In genomic region chr11:125110506-125110905, GRCh38 we compare ENCODE assay signal across 10 cellular contexts. TPM values are rescaled to one million over a fixed set of nuclear protein-coding genes. Genes with fewer than 3 reads are reported as not detected.
DNase-seq lines count a peak whose midpoint lies in the region; ATAC-seq and TF ChIP-seq lines count a peak whose summit lies in the region.
"Had no signal": no experiment of that assay in that cellular context is flagged by ENCODE, and none has a peak within 500 bp of the region (broad histone marks: within the 10 kb centered on the region; RNA-seq: fewer than 3 reads in every experiment).

No MANE protein-coding gene starts in this region.

- H3K9ac ChIP-seq in skeletal muscle satellite cell (ENCODE audit: low read depth, low read length), result peak overlapping the region; percentile 85

- H3K4me2 ChIP-seq in skeletal muscle satellite cell (ENCODE audit: low read length), result peak overlapping the region; percentile 86

- no TSS peak for BruUV-seq in Panc1 (replicated peaks; lab: Mats Ljungman, UMichigan)

- H3K27me3 ChIP-seq in Panc1 (ENCODE audit: control insufficient read depth, insufficient read depth, low read length), result no peaks in the 10 kb centered on the region
- no peaks in the 10 kb centered on the region for H3K27me3 ChIP-seq in skeletal muscle satellite cell (ENCODE audit: control insufficient read depth, insufficient read depth, low read length)

- DNase-seq in NCI-H2227 treated with DMSO at 0.1 percent for 48 hours (lab: John Stamatoyannopoulos, UW) (peak; percentile 0), NCI-H2227 (lab: John Stamatoyannopoulos, UW; ENCODE audit: unreplicated experiment) (no peak), Panc1 (ENCODE audit: low read depth, low spot score) (no peak), erythroblast (lab: John Stamatoyannopoulos, UW) (peak; percentile 71 to 78), MV-4-11 (lab: John Stamatoyannopoulos, UW) (no peak), dermis blood vessel endothelial cell (no peak)
- DNase-seq: hippocampal formation, NCI-H2029 treated with DMSO at 0.1 percent for 48 hours had no signal

- CTCF ChIA-PET in Panc1 (lab: Charles Lee), result no interaction called here

- TF ChIP-seq CTCF in Panc1 (IDR thresholded peaks at IDR 0.05), result no peak

- ATAC-seq in Panc1, result no peak
- ATAC-seq in GM21825 (IDR thresholded peaks at IDR 0.05; ENCODE audit: unreplicated experiment), result no peak

- intact Hi-C loops in Panc1 (cut with micrococcal nuclease; ENCODE audit: unreplicated experiment), result no loop called here

- H3K36me3 ChIP-seq in Panc1 (ENCODE audit: control insufficient read depth, insufficient read depth, low read length) (no peaks in the 10 kb centered on the region), skeletal muscle satellite cell (ENCODE audit: insufficient read depth, low read length) (no peaks in the 10 kb centered on the region)

- H3K4me1 ChIP-seq in Panc1 (ENCODE audit: control insufficient read depth, insufficient read depth, low read length) (peaks cover 7% of the 10 kb centered on the region; the same call in 1 of the 2 replicates), skeletal muscle satellite cell (ENCODE audit: control insufficient read depth, insufficient read depth, low read length) (peaks cover 12% of the 10 kb centered on the region)

- peaks cover 11% of the 10 kb centered on the region; the same call in 1 of the 2 replicates for H3K9me3 ChIP-seq in Panc1 (ENCODE audit: control insufficient read depth, insufficient read depth, low read depth, low read length)
- H3K9me3 ChIP-seq in skeletal muscle satellite cell (replicated peaks; ENCODE audit: low read length), result no peaks in the 10 kb centered on the region

- H3K27ac ChIP-seq in Panc1 (ENCODE audit: low read length), result peak overlapping the region; percentile 96

- in situ Hi-C loops in Panc1 (cut with HindIII; ENCODE audit: low pct_unique_long_range_greater_than_20kb, low sequenced_read_pairs), result no loop called here

- no peak for TF ChIP-seq POLR2A in erythroblast (IDR thresholded peaks at IDR 0.05; ENCODE audit: low read length)

- peak overlapping the region; percentile 89 to 97 for H3K4me3 ChIP-seq in Panc1 (ENCODE audit: low read depth in 2 of 2, low read length in 2 of 2)
- H3K4me3 ChIP-seq in skeletal muscle satellite cell (ENCODE audit: low read length), result peak overlapping the region; percentile 84

- POLR2A ChIA-PET in Panc1 (lab: Charles Lee), result no interaction called here

RNA-seq across cellular contexts. Expression of gene TMEM218, which starts 0.9 kb away (rescaled TPM):
- total RNA-seq in Panc1 (2021; ENCODE audit: unreplicated experiment) (26.8 TPM), dermis blood vessel endothelial cell (23.1 and 24.2 TPM in 2 replicates)
- 29.3 TPM for polyA plus RNA-seq in Panc1 (2012; ENCODE audit: insufficient read length)
- 23.8 and 24.8 TPM in 2 replicates for total RNA-seq in skeletal muscle satellite cell (2012; rRNA removed)

RNA-seq across cellular contexts. Expression of gene SLC37A2, which starts 47.4 kb away (rescaled TPM):
- total RNA-seq in Panc1 (2021; ENCODE audit: unreplicated experiment) (0.23 TPM), dermis blood vessel endothelial cell (0.51 and 0.70 TPM in 2 replicates)
- polyA plus RNA-seq in Panc1 (2012; ENCODE audit: insufficient read length), result 0.23 TPM
- total RNA-seq in skeletal muscle satellite cell (2012; rRNA removed), result 1.1 and 1.8 TPM in 2 replicates

RNA-seq across cellular contexts. Expression of gene PKNOX2, which starts 54.0 kb away (rescaled TPM):
- not detected for total RNA-seq in Panc1 (2021; ENCODE audit: unreplicated experiment)
- polyA plus RNA-seq in Panc1 (2012; ENCODE audit: insufficient read length), result 0.07 TPM
- total RNA-seq in skeletal muscle satellite cell (2012; rRNA removed), result 0.25 and 1.3 TPM in 2 replicates
- total RNA-seq in dermis blood vessel endothelial cell, result not detected in 2 replicates

Comparison
In these comparisons a context has a peak if more than half of its experiments do, and no peak if none do; other contexts are left out.
1. DNase-seq: peak in NCI-H2227 treated with DMSO at 0.1 percent for 48 hours (single experiment) and erythroblast (2 of 2); none in NCI-H2227 (single experiment), Panc1 (single experiment), MV-4-11 (single experiment) and dermis blood vessel endothelial cell (single experiment).